1 cellular context compared by ENCODE assay signal in the genomic region with DNA sequence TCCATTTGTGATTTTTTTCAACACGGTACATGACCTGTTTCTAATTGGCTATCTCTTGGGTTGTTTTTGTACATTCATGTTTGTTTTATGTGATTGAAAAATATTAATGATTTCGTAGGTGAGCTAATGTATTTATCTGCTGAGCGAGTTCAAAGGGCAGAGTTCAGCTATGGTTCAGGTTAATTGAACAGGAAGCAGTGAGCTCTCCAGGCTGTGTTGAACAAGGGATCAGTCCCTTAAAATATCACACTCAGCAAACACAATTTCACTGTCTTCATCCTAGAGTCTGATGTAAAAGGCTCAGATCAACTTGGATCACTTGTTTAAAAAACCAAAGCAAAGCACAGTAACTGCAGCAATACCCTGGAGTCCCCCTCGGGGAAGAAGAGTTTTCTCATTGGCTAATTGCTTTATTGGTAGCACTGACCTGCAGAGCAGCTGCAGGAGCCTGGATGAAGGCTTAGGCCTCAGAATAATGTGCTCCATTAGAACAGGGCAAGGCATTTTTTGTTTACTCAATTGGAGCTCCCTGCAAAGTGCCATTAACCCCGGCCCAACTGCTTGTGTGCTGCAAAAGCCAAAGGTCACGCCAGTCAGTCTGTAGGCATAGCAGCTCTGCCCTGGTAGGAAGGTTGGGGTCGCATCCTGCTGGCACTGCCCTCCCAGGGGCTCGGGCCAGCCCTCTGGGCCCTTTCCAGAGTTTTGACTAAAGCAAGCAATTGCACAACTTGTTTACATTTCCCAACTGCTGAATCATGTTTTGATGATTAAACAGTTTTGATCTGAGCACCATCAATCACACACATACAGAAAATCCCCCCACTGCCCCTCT.
TF ChIP-seq lines count a peak whose summit lies in the region.

No MANE protein-coding gene starts in this region.

TF ChIP-seq in HepG2, 621 proteins besides CTCF, POLR2A, EP300 and RAD21 (continued from another document and continues in another):
- TF ChIP-seq, protein P1, sequence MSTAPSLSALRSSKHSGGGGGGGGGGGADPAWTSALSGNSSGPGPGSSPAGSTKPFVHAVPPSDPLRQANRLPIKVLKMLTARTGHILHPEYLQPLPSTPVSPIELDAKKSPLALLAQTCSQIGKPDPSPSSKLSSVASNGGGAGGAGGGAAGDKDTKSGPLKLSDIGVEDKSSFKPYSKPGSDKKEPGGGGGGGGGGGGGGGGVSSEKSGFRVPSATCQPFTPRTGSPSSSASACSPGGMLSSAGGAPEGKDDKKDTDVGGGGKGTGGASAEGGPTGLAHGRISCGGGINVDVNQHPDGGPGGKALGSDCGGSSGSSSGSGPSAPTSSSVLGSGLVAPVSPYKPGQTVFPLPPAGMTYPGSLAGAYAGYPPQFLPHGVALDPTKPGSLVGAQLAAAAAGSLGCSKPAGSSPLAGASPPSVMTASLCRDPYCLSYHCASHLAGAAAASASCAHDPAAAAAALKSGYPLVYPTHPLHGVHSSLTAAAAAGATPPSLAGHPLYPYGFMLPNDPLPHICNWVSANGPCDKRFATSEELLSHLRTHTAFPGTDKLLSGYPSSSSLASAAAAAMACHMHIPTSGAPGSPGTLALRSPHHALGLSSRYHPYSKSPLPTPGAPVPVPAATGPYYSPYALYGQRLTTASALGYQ (CRISPR knock-in tag; IDR thresholded peaks at IDR 0.05) = 0 out of 2 replicates have a peak, but pooled peaks have one; percentile 46
- TF ChIP-seq ZFP82 (CRISPR knock-in tag; IDR thresholded peaks at IDR 0.05; ENCODE audit: borderline replicate concordance) (0 out of 2 replicates have a peak, but pooled peaks have one; percentile 67), FOXO1 (CRISPR knock-in tag; IDR thresholded peaks at IDR 0.05) (0 out of 2 replicates have a peak, but pooled peaks have one; percentile 10), ZNF121 (CRISPR knock-in tag; IDR thresholded peaks at IDR 0.05) (peak; percentile 26; the same call in 1 of the 2 replicates), NFE2L1 (CRISPR knock-in tag; IDR thresholded peaks at IDR 0.05; ENCODE audit: borderline replicate concordance) (no peak), ZBTB7B (CRISPR knock-in tag; IDR thresholded peaks at IDR 0.05) (peak; percentile 79; the same call in 1 of the 2 replicates), GABPB1 (CRISPR knock-in tag; IDR thresholded peaks at IDR 0.05) (peak; percentile 27; the same call in 1 of the 2 replicates), ZNF598 (CRISPR knock-in tag; IDR thresholded peaks at IDR 0.05; ENCODE audit: borderline replicate concordance) (0 out of 2 replicates have a peak, but pooled peaks have one; percentile 69), SOX6 (IDR thresholded peaks at IDR 0.05) (no peak), SOX6 (CRISPR knock-in tag; IDR thresholded peaks at IDR 0.05) (peak; percentile 71), SAP130 (CRISPR knock-in tag; IDR thresholded peaks at IDR 0.05; ENCODE audit: low read depth) (0 out of 2 replicates have a peak, but pooled peaks have one; percentile 22), SNAI1 (CRISPR knock-in tag; IDR thresholded peaks at IDR 0.05; ENCODE audit: borderline replicate concordance) (0 out of 2 replicates have a peak, but pooled peaks have one; percentile 34), ZNF343 (CRISPR knock-in tag; IDR thresholded peaks at IDR 0.05) (no peak), MAFK (conservative IDR thresholded peaks at IDR 0.05 in 1 of 2, IDR thresholded peaks at IDR 0.05 in 1 of 2; ENCODE audit: low read length in 2 of 2) (peak; percentile 82 to 94), MAFG (CRISPR knock-in tag; IDR thresholded peaks at IDR 0.05) (peak; percentile 75; the same call in 1 of the 2 replicates), ZNF776 (CRISPR knock-in tag; IDR thresholded peaks at IDR 0.05) (no peak), SIX1 (CRISPR knock-in tag; IDR thresholded peaks at IDR 0.05; ENCODE audit: borderline replicate concordance) (0 out of 2 replicates have a peak, but pooled peaks have one; percentile 19)
- TF ChIP-seq, protein P2, sequence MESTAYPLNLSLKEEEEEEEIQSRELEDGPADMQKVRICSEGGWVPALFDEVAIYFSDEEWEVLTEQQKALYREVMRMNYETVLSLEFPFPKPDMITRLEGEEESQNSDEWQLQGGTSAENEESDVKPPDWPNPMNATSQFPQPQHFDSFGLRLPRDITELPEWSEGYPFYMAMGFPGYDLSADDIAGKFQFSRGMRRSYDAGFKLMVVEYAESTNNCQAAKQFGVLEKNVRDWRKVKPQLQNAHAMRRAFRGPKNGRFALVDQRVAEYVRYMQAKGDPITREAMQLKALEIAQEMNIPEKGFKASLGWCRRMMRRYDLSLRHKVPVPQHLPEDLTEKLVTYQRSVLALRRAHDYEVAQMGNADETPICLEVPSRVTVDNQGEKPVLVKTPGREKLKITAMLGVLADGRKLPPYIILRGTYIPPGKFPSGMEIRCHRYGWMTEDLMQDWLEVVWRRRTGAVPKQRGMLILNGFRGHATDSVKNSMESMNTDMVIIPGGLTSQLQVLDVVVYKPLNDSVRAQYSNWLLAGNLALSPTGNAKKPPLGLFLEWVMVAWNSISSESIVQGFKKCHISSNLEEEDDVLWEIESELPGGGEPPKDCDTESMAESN (CRISPR knock-in tag; conservative IDR thresholded peaks at IDR 0.05) = 0 out of 2 replicates have a peak, but pooled peaks have one; percentile 37
- TF ChIP-seq, protein P3, sequence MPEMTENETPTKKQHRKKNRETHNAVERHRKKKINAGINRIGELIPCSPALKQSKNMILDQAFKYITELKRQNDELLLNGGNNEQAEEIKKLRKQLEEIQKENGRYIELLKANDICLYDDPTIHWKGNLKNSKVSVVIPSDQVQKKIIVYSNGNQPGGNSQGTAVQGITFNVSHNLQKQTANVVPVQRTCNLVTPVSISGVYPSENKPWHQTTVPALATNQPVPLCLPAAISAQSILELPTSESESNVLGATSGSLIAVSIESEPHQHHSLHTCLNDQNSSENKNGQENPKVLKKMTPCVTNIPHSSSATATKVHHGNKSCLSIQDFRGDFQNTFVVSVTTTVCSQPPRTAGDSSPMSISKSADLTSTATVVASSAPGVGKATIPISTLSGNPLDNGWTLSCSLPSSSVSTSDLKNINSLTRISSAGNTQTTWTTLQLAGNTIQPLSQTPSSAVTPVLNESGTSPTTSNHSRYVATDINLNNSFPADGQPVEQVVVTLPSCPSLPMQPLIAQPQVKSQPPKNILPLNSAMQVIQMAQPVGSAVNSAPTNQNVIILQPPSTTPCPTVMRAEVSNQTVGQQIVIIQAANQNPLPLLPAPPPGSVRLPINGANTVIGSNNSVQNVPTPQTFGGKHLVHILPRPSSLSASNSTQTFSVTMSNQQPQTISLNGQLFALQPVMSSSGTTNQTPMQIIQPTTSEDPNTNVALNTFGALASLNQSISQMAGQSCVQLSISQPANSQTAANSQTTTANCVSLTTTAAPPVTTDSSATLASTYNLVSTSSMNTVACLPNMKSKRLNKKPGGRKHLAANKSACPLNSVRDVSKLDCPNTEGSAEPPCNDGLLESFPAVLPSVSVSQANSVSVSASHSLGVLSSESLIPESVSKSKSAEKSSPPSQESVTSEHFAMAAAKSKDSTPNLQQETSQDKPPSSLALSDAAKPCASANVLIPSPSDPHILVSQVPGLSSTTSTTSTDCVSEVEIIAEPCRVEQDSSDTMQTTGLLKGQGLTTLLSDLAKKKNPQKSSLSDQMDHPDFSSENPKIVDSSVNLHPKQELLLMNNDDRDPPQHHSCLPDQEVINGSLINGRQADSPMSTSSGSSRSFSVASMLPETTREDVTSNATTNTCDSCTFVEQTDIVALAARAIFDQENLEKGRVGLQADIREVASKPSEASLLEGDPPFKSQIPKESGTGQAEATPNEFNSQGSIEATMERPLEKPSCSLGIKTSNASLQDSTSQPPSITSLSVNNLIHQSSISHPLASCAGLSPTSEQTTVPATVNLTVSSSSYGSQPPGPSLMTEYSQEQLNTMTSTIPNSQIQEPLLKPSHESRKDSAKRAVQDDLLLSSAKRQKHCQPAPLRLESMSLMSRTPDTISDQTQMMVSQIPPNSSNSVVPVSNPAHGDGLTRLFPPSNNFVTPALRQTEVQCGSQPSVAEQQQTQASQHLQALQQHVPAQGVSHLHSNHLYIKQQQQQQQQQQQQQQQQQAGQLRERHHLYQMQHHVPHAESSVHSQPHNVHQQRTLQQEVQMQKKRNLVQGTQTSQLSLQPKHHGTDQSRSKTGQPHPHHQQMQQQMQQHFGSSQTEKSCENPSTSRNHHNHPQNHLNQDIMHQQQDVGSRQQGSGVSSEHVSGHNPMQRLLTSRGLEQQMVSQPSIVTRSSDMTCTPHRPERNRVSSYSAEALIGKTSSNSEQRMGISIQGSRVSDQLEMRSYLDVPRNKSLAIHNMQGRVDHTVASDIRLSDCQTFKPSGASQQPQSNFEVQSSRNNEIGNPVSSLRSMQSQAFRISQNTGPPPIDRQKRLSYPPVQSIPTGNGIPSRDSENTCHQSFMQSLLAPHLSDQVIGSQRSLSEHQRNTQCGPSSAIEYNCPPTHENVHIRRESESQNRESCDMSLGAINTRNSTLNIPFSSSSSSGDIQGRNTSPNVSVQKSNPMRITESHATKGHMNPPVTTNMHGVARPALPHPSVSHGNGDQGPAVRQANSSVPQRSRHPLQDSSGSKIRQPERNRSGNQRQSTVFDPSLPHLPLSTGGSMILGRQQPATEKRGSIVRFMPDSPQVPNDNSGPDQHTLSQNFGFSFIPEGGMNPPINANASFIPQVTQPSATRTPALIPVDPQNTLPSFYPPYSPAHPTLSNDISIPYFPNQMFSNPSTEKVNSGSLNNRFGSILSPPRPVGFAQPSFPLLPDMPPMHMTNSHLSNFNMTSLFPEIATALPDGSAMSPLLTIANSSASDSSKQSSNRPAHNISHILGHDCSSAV (CRISPR knock-in tag; IDR thresholded peaks at IDR 0.05; ENCODE audit: borderline replicate concordance) = no peak
- TF ChIP-seq, protein P4, sequence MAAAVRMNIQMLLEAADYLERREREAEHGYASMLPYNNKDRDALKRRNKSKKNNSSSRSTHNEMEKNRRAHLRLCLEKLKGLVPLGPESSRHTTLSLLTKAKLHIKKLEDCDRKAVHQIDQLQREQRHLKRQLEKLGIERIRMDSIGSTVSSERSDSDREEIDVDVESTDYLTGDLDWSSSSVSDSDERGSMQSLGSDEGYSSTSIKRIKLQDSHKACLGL (CRISPR knock-in tag; IDR thresholded peaks at IDR 0.05) = no peak
- TF ChIP-seq, protein P5, sequence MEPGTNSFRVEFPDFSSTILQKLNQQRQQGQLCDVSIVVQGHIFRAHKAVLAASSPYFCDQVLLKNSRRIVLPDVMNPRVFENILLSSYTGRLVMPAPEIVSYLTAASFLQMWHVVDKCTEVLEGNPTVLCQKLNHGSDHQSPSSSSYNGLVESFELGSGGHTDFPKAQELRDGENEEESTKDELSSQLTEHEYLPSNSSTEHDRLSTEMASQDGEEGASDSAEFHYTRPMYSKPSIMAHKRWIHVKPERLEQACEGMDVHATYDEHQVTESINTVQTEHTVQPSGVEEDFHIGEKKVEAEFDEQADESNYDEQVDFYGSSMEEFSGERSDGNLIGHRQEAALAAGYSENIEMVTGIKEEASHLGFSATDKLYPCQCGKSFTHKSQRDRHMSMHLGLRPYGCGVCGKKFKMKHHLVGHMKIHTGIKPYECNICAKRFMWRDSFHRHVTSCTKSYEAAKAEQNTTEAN (CRISPR knock-in tag; conservative IDR thresholded peaks at IDR 0.05) = peak; percentile 62; the same call in 1 of the 2 replicates
- TF ChIP-seq, protein P6, sequence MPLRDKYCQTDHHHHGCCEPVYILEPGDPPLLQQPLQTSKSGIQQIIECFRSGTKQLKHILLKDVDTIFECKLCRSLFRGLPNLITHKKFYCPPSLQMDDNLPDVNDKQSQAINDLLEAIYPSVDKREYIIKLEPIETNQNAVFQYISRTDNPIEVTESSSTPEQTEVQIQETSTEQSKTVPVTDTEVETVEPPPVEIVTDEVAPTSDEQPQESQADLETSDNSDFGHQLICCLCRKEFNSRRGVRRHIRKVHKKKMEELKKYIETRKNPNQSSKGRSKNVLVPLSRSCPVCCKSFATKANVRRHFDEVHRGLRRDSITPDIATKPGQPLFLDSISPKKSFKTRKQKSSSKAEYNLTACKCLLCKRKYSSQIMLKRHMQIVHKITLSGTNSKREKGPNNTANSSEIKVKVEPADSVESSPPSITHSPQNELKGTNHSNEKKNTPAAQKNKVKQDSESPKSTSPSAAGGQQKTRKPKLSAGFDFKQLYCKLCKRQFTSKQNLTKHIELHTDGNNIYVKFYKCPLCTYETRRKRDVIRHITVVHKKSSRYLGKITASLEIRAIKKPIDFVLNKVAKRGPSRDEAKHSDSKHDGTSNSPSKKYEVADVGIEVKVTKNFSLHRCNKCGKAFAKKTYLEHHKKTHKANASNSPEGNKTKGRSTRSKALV (CRISPR knock-in tag; IDR thresholded peaks at IDR 0.05) = 0 out of 2 replicates have a peak, but pooled peaks have one; percentile 25
- TF ChIP-seq, protein P7, sequence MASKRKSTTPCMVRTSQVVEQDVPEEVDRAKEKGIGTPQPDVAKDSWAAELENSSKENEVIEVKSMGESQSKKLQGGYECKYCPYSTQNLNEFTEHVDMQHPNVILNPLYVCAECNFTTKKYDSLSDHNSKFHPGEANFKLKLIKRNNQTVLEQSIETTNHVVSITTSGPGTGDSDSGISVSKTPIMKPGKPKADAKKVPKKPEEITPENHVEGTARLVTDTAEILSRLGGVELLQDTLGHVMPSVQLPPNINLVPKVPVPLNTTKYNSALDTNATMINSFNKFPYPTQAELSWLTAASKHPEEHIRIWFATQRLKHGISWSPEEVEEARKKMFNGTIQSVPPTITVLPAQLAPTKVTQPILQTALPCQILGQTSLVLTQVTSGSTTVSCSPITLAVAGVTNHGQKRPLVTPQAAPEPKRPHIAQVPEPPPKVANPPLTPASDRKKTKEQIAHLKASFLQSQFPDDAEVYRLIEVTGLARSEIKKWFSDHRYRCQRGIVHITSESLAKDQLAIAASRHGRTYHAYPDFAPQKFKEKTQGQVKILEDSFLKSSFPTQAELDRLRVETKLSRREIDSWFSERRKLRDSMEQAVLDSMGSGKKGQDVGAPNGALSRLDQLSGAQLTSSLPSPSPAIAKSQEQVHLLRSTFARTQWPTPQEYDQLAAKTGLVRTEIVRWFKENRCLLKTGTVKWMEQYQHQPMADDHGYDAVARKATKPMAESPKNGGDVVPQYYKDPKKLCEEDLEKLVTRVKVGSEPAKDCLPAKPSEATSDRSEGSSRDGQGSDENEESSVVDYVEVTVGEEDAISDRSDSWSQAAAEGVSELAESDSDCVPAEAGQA (IDR thresholded peaks at IDR 0.05; ENCODE audit: low read depth) = no peak
- TF ChIP-seq, protein P7 (CRISPR knock-in tag; IDR thresholded peaks at IDR 0.05; ENCODE audit: borderline replicate concordance) = 0 out of 2 replicates have a peak, but pooled peaks have one; percentile 18
